1 cellular context compared by ENCODE assay signal in the genomic region with DNA sequence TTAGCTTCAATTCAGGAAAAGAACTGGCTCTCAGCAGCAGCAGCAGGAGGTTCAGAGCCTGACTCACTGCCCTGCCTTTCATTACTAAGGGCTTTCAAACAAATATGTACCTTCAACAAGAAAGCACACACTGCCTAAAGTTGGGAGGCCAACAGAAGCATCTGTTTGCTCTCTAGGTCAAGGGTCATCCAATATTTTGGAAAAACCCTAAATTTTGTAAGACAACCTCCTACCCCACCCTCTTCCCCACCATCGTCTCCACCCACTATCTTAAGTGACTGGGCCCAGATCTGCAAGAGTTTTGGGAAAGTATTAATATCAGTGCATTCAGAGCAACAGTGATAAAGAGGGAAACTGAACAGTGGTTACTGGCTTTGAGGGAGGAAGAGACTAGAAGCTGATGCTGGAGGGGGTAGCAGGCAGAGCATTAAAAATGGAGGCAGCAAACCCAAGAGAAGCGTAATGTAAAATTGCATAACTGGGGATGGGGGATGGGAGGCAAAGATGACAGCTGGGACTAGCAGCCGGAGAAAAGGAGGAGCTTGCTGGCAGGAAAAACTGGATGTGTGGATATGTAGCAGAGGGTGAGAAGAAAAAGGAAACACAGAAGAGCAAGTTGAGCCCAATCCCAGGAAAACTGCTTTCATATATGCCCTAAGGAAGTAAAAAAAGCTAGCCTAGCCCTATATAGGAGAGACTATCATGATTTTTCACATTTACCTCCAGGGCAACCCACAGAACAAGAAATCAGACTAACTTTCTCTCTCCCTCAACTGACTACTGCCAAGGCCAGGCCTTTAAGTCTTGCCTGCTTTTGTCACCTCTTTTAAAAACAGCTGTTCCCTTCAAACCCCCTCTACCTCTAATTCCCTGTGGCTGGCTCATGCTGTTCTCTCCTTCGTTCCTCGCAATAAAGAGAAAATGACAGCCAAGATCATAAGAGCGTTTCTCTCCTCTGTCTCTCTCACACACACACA.
TF ChIP-seq lines count a peak whose summit lies in the region.

No MANE protein-coding gene starts in this region.

TF ChIP-seq in GM12878, 131 proteins besides CTCF, POLR2A, EP300 and RAD21:
- TF ChIP-seq IKZF1 (conservative IDR thresholded peaks at IDR 0.05) (no peak), KAT2A (conservative IDR thresholded peaks at IDR 0.05; ENCODE audit: control insufficient read depth, low read depth, low read length) (no peak), SRF (IDR thresholded peaks at IDR 0.05; ENCODE audit: low read depth in 2 of 2, low read length in 2 of 2) (no peak), ZNF217 (IDR thresholded peaks at IDR 0.05) (no peak), GABPA (IDR thresholded peaks at IDR 0.05; ENCODE audit: low read depth) (no peak), CREB1 (IDR thresholded peaks at IDR 0.05; ENCODE audit: low read depth) (no peak), NFIC (IDR thresholded peaks at IDR 0.05; ENCODE audit: low read depth, low read length) (no peak), ASH2L (IDR thresholded peaks at IDR 0.05; ENCODE audit: borderline replicate concordance, low read depth) (no peak), KLF5 (IDR thresholded peaks at IDR 0.05; ENCODE audit: partially characterized antibody) (no peak), EZH2 (IDR thresholded peaks at IDR 0.05; ENCODE audit: borderline replicate concordance, control insufficient read depth, low read depth, low read length) (no peak), JUND (IDR thresholded peaks at IDR 0.05; ENCODE audit: low read depth, low read length) (no peak), HDGF (IDR thresholded peaks at IDR 0.05) (no peak), CBX5 (IDR thresholded peaks at IDR 0.05; ENCODE audit: low read depth) (no peak), TCF12 (IDR thresholded peaks at IDR 0.05; ENCODE audit: low read depth, low read length) (no peak), TCF7 (IDR thresholded peaks at IDR 0.05; ENCODE audit: borderline replicate concordance) (no peak), ZBTB40 (IDR thresholded peaks at IDR 0.05; ENCODE audit: borderline replicate concordance) (no peak)
- TF ChIP-seq, protein P1, sequence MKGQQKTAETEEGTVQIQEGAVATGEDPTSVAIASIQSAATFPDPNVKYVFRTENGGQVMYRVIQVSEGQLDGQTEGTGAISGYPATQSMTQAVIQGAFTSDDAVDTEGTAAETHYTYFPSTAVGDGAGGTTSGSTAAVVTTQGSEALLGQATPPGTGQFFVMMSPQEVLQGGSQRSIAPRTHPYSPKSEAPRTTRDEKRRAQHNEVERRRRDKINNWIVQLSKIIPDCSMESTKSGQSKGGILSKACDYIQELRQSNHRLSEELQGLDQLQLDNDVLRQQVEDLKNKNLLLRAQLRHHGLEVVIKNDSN (IDR thresholded peaks at IDR 0.05; ENCODE audit: borderline replicate concordance, extremely low read length, insufficient read depth, low read depth, low read length), result no peak
